1 cellular context compared by ENCODE assay signal in the genomic region with DNA sequence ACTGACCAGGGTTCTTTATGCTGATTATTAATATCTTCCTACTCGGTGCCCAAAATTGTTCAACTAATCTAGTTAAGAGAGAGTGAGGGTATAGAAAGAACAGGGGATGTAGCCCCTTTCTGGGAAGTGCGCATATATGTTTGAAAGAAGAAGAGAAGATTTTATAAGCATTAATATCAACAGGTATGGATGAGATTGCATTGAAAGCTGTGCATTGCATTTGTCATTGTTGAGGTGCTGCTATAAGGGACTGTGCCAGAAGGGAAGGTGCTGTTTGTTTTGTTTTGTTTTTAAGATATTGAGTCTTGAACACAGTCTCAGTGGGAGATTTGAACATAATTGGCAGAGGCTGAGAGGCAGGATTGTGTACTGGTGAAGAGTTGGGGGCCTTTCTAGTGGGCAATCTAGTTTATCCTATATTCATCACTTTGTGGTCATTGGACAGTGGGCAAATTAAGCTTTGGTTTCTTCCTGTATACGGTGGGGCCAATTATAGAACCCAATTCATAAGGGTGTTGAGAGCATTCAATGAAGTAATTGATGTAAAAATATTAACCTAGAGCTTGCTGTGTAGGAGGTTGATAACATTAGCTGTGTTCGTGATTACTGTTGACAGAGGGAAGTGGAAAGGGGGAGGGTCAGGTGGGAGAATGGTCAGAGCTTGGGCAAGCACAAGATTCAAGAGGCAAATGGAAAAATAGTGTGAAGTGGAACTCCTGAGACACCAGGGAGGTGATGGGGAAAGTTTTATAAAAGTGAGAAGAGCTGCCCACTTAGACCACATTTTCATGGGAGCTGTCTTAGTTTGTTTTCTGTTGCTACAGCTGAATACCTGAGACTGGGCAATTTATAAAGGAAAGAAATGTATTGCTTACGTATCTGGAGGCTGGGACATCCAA.
TF ChIP-seq lines count a peak whose summit lies in the region.

No MANE protein-coding gene starts in this region.

TF ChIP-seq in SK-N-SH, 30 proteins besides CTCF, POLR2A, EP300 and RAD21 (continued from another document):
- TF ChIP-seq, protein P1, sequence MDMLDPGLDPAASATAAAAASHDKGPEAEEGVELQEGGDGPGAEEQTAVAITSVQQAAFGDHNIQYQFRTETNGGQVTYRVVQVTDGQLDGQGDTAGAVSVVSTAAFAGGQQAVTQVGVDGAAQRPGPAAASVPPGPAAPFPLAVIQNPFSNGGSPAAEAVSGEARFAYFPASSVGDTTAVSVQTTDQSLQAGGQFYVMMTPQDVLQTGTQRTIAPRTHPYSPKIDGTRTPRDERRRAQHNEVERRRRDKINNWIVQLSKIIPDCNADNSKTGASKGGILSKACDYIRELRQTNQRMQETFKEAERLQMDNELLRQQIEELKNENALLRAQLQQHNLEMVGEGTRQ (IDR thresholded peaks at IDR 0.05; ENCODE audit: borderline replicate concordance, low read depth, low read length) = no peak
- no peak for TF ChIP-seq TEAD4 (IDR thresholded peaks at IDR 0.05; ENCODE audit: borderline replicate concordance, insufficient read depth)
- no peak for TF ChIP-seq GABPA (IDR thresholded peaks at IDR 0.05; ENCODE audit: low read depth)
TF ChIP-seq in SK-N-SH: peak in this region for 0.
